In genomic region chr1:152005360-152005912, GRCh38 we compare ENCODE assay signal across 18 cellular contexts. TPM values are rescaled to one million over a fixed set of nuclear protein-coding genes. Genes with fewer than 3 reads are reported as not detected.
A peak's percentile ranks its signal among the peaks of the same experiment; 100 is the strongest.
DNase-seq lines count a peak whose midpoint lies in the region; ATAC-seq and TF ChIP-seq lines count a peak whose summit lies in the region.
"Had no signal": no experiment of that assay in that cellular context is flagged by ENCODE, and none has a peak within 500 bp of the region (broad histone marks: within the 10 kb centered on the region; RNA-seq: fewer than 3 reads in every experiment).

No MANE protein-coding gene starts in this region.

- no peak overlapping the region for H3K27ac Mint-ChIP-seq in GM23338

- H3K27me3 Mint-ChIP-seq in GM23338 (ENCODE audit: insufficient read depth, low read depth, poor library complexity): peaks cover 1% of the 10 kb centered on the region
- H3K27me3 Mint-ChIP-seq: CD4-positive, alpha-beta memory T cell had no signal

- H3K27me3 ChIP-seq in GM23338 (ENCODE audit: insufficient read depth): no peaks in the 10 kb centered on the region
- no peaks in the 10 kb centered on the region for H3K27me3 ChIP-seq in ascending aorta

- H3K9me3 ChIP-seq in ascending aorta: no peaks in the 10 kb centered on the region
- H3K9me3 ChIP-seq: HAP-1 had no signal

- H3K9me3 Mint-ChIP-seq in GM23338: no peaks in the 10 kb centered on the region
- H3K9me3 Mint-ChIP-seq: CD4-positive, alpha-beta memory T cell had no signal

- DNase-seq in Right ventricle myocardium superior: no peak
- DNase-seq in left cardiac atrium: no peak
- DNase-seq in left ventricle myocardium superior: no peak
- DNase-seq in cardiac septum (ENCODE audit: low spot score): no peak
- DNase-seq in GM23338 (ENCODE audit: low spot score): no peak
- DNase-seq in left lobe of liver (ENCODE audit: low spot score): no peak
- DNase-seq in NOMO-1 (lab: John Stamatoyannopoulos, UW; ENCODE audit: unreplicated experiment in 2 of 2): no peak
- DNase-seq in ascending aorta (ENCODE audit: low spot score in 2 of 2): no peak
- DNase-seq: 8988T; C1 segment of cervical spinal cord; Calu3; CD4-positive, alpha-beta memory T cell; COR-L47; DMS79 treated with DMSO at 0.1 percent for 48 hours; GF-D8; GOT3 had no signal

- H3F3A ChIP-seq in GM23338 (replicated peaks; ENCODE audit: low read depth): 0 out of 2 replicates have a peak, but pooled peaks cover 2% of the 10 kb centered on the region

- TF ChIP-seq CTCF in GM23338 (conservative IDR thresholded peaks at IDR 0.05; ENCODE audit: low read depth in 2 of 2): no peak
- no peak for TF ChIP-seq CTCF in ascending aorta (IDR thresholded peaks at IDR 0.05)

- intact Hi-C loops in Right ventricle myocardium superior (cut with DNase I): no loop called here
- intact Hi-C loops in left cardiac atrium (cut with DNase I): loop anchor here in 1 of 2 donors (10.0 kb wide), 1 partner anchor 271 kb away; no protein-coding TSS in a partner anchor
- intact Hi-C loops in left ventricle myocardium superior (cut with micrococcal nuclease): no loop called here
- intact Hi-C loops in cardiac septum (cut with DNase I): no loop called here
- intact Hi-C loops in ascending aorta (cut with DNase I): no loop called here

- no peaks in the 10 kb centered on the region for H4K20me1 ChIP-seq in GM23338 (replicated peaks; ENCODE audit: insufficient read depth)

- H3K4me1 Mint-ChIP-seq in GM23338: peaks cover 11% of the 10 kb centered on the region

- peaks cover 11% of the 10 kb centered on the region for H3K4me1 ChIP-seq in GM23338 (ENCODE audit: insufficient read depth)
- peaks cover 0 to 2% of the 10 kb centered on the region in 2 donors for H3K4me1 ChIP-seq in ascending aorta
- H3K4me1 ChIP-seq: HAP-1 had no signal

- H2AFZ ChIP-seq in GM23338: 0 out of 2 replicates have a peak overlapping the region, but pooled peaks have one; percentile 52

- no peaks in the 10 kb centered on the region for H3K79me2 ChIP-seq in GM23338 (replicated peaks; ENCODE audit: insufficient read depth)

- no peaks in the 10 kb centered on the region for H3K36me3 ChIP-seq in GM23338 (ENCODE audit: insufficient read depth)
- H3K36me3 ChIP-seq in ascending aorta: no peaks in the 10 kb centered on the region
- H3K36me3 ChIP-seq: HAP-1 had no signal

- ATAC-seq in Right ventricle myocardium superior (ENCODE audit: poor library complexity) (peak; percentile 55), left cardiac atrium (no peak), left ventricle myocardium superior (peak; percentile 65), GM23338 (no peak), left lobe of liver (peak; percentile 50)

- no peaks in the 10 kb centered on the region for H3K9me2 ChIP-seq in GM23338 (ENCODE audit: insufficient read depth)

- no peak overlapping the region for H3K4me2 ChIP-seq in GM23338

- H3K27ac ChIP-seq in GM23338 (ENCODE audit: low read depth) (no peak overlapping the region), ascending aorta (no peak overlapping the region)

- no peak overlapping the region for H3K4me3 Mint-ChIP-seq in GM23338
- H3K4me3 Mint-ChIP-seq: CD4-positive, alpha-beta memory T cell had no signal

- H3K4me3 ChIP-seq in GM23338 (no peak overlapping the region), ascending aorta (no peak overlapping the region)
- H3K4me3 ChIP-seq: HAP-1 had no signal

- no peaks in the 10 kb centered on the region for H3K36me3 Mint-ChIP-seq in GM23338 (ENCODE audit: low read depth)
- H3K36me3 Mint-ChIP-seq: CD4-positive, alpha-beta memory T cell had no signal

TF ChIP-seq in GM23338, 12 proteins besides CTCF, POLR2A, EP300 and RAD21 (continues in another document):
- TF ChIP-seq REST (IDR thresholded peaks at IDR 0.05; ENCODE audit: unreplicated experiment): no peak
- no peak for TF ChIP-seq EZH2phosphoT487 (IDR thresholded peaks at IDR 0.05; ENCODE audit: unreplicated experiment)
- no peak for TF ChIP-seq POLR2AphosphoS5 (IDR thresholded peaks at IDR 0.05; ENCODE audit: low read depth)
- no peak for TF ChIP-seq CREB1 (CRISPR knock-in tag; IDR thresholded peaks at IDR 0.05; ENCODE audit: low read depth)
- TF ChIP-seq STAT1 (IDR thresholded peaks at IDR 0.05; ENCODE audit: unreplicated experiment): no peak
- no peak for TF ChIP-seq ETS1 (IDR thresholded peaks at IDR 0.05)
- TF ChIP-seq EZH2 (IDR thresholded peaks at IDR 0.05; ENCODE audit: low read depth, unreplicated experiment): no peak
- no peak for TF ChIP-seq ZNF331 (CRISPR knock-in tag; IDR thresholded peaks at IDR 0.05; ENCODE audit: low read depth)
- no peak for TF ChIP-seq JUNB (IDR thresholded peaks at IDR 0.05; ENCODE audit: unreplicated experiment)
- TF ChIP-seq ZNF114 (CRISPR knock-in tag; IDR thresholded peaks at IDR 0.05): no peak

RNA-seq across cellular contexts. Expression of gene S100A10, which starts 11.8 kb away (rescaled TPM):
- total RNA-seq in Right ventricle myocardium superior (230 TPM), left cardiac atrium (100 to 1,000 TPM; 313 to 335 TPM), left ventricle myocardium superior (201 TPM), cardiac septum (131 TPM), left lobe of liver (45.0 TPM), ascending aorta (25.8 TPM)
- 25.6 and 35.9 TPM in 2 replicates for total RNA-seq in GM23338 (2014; rRNA removed; shearing (Covaris generic))
- 634 and 677 TPM in 2 replicates for polyA plus RNA-seq in GM23338 (2016; fragmentation: Nextera tagmentation; extraction: Ambion mirVana)
- total RNA-seq: G401 had no signal

RNA-seq across cellular contexts. Expression of gene S100A11, which starts 31.4 kb away (rescaled TPM):
- total RNA-seq in Right ventricle myocardium superior (64.5 TPM), left cardiac atrium (100 to 1,000 TPM; 178 to 195 TPM), left ventricle myocardium superior (65.8 TPM), cardiac septum (90.8 TPM), left lobe of liver (14.0 TPM), ascending aorta (442 TPM)
- total RNA-seq in GM23338 (2014; rRNA removed; shearing (Covaris generic)): 73.1 and 78.6 TPM in 2 replicates
- 596 and 668 TPM in 2 replicates for polyA plus RNA-seq in GM23338 (2016; fragmentation: Nextera tagmentation; extraction: Ambion mirVana)
- total RNA-seq: G401 had no signal

Comparison
In these comparisons a context has a peak if more than half of its experiments do, and no peak if none do; other contexts are left out.
1. ATAC-seq: peak in Right ventricle myocardium superior (single experiment), left ventricle myocardium superior (single experiment) and left lobe of liver (single experiment); none in left cardiac atrium (0 of 2) and GM23338 (single experiment).